In genomic region chr4:64399313-64400109, GRCh38 we compare ENCODE assay signal across 25 cellular contexts. TPM values are rescaled to one million over a fixed set of nuclear protein-coding genes. Genes with fewer than 3 reads are reported as not detected.
"Had no signal": no experiment of that assay in that cellular context is flagged by ENCODE, and none has a peak within 500 bp of the region (broad histone marks: within the 10 kb centered on the region; RNA-seq: fewer than 3 reads in every experiment).

No MANE protein-coding gene starts in this region.

- H3K27ac ChIP-seq: ascending aorta, brain microvascular endothelial cell, coronary artery, esophagus squamous epithelium, neural progenitor cell, thoracic aorta, upper lobe of right lung had no signal

- H3K9me3 ChIP-seq: ascending aorta, esophagus squamous epithelium, gastrocnemius medialis, thoracic aorta, upper lobe of right lung had no signal

- H3K27me3 ChIP-seq: ascending aorta, brain microvascular endothelial cell, esophagus squamous epithelium, gastrocnemius medialis, neural progenitor cell, upper lobe of right lung had no signal

- H3K4me1 ChIP-seq: ascending aorta, esophagus squamous epithelium, neural progenitor cell, upper lobe of right lung had no signal

- DNase-seq: activated CD4-positive, alpha-beta T cell treated with anti-CD3 and anti-CD28 coated beads, Interleukin-2, amount 50 U/mL, for 4 hours; activated CD8-positive, alpha-beta memory T cell treated with anti-CD3 and anti-CD28 coated beads for 24 hours; activated CD8-positive, alpha-beta memory T cell treated with anti-CD3 and anti-CD28 coated beads, Interleukin-2, amount 50 U/mL, for 4 hours; activated T-cell treated with anti-CD3 and anti-CD28 coated beads, Interleukin-2, amount 50 U/mL, for 24 hours; brain microvascular endothelial cell; esophagus squamous epithelium; gastrocnemius medialis; hippocampal formation; naive thymus-derived CD8-positive, alpha-beta T cell; retina; stimulated activated CD4-positive, alpha-beta T cell treated with anti-CD3 and anti-CD28 coated beads, Interleukin-4, amount 100 ng/mL, for 24 hours; stimulated activated naive CD4-positive, alpha-beta T cell treated with Interleukin-2 at 50 U/mL for 16 hours; T-helper 1 cell; upper lobe of right lung had no signal

- ATAC-seq: activated naive CD4-positive, alpha-beta T cell treated with anti-CD3 and anti-CD28 coated beads, Interleukin-2, amount 50 U/mL, for 72 hours; activated T-helper 17 cell treated with anti-CD3 and anti-CD28 coated beads, Interleukin-2, amount 50 U/mL, for 72 hours; gastrocnemius medialis; left lobe of liver; naive thymus-derived CD8-positive, alpha-beta T cell; upper lobe of right lung had no signal

- H3K4me2 ChIP-seq: neural progenitor cell had no signal

- H2AFZ ChIP-seq: neural progenitor cell had no signal

- H3K9ac ChIP-seq: neural progenitor cell had no signal

- H3K36me3 ChIP-seq: ascending aorta, brain microvascular endothelial cell, esophagus squamous epithelium, gastrocnemius medialis, neural progenitor cell, thoracic aorta, upper lobe of right lung had no signal

- H3K4me3 ChIP-seq: ascending aorta, coronary artery, esophagus squamous epithelium, gastrocnemius medialis, neural progenitor cell, thoracic aorta, upper lobe of right lung had no signal

RNA-seq across cellular contexts. Expression of gene TECRL, which starts 9.7 kb away (rescaled TPM):
- total RNA-seq: activated naive CD4-positive, alpha-beta T cell treated with anti-CD3 and anti-CD28 coated beads, Interleukin-2, amount 50 U/mL, for 72 hours; activated T-helper 17 cell treated with anti-CD3 and anti-CD28 coated beads, Interleukin-2, amount 50 U/mL, for 72 hours; ascending aorta; esophagus squamous epithelium; kidney epithelial cell; left lobe of liver; lung microvascular endothelial cell; naive thymus-derived CD8-positive, alpha-beta T cell; omental fat pad; progenitor cell of endocrine pancreas; thoracic aorta; upper lobe of right lung had no signal
- polyA plus RNA-seq: naive thymus-derived CD8-positive, alpha-beta T cell had no signal
